In the genomic region with DNA sequence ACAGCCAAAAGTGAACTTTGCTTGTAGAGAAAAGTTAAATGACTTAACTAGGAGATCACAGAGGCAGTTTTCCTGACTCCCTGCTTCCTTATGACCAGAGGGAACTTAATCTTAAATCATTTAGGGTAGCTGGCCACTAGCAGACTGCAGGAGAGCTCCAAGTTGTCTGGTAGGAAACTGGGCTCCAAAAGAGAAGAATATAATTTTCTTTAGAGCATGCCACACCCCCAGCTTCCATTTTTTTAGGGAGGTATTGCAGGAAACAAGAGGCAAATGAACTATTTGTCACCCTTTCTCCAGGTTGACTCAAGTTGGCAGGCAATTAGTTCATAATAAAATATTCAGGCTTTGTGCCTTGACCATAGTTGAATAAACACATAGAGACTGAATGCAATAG, we compare ENCODE assay signal across 8 cellular contexts. TPM values are rescaled to one million over a fixed set of nuclear protein-coding genes. Genes with fewer than 3 reads are reported as not detected.
A peak's percentile ranks its signal among the peaks of the same experiment; 100 is the strongest.
DNase-seq lines count a peak whose midpoint lies in the region; ATAC-seq and TF ChIP-seq lines count a peak whose summit lies in the region.

No MANE protein-coding gene starts in this region.

- no peak for DNase-seq in CD4-positive, alpha-beta T cell
- peak; percentile 40 for DNase-seq in NCI-H69 (lab: John Stamatoyannopoulos, UW)
- peak; percentile 32 for DNase-seq in endodermal cell
- DNase-seq in GF-D8 (lab: John Stamatoyannopoulos, UW) = no peak
- DNase-seq in stimulated activated CD4-positive, alpha-beta T cell treated with anti-CD3 and anti-CD28 coated beads, Interleukin-1b, Interleukin-23, amount 100 ng/mL, for 48 hours = no peak

- H3K4me1 ChIP-seq in endodermal cell (ENCODE audit: control insufficient read depth, insufficient read depth, low read length) (no peaks in the 10 kb centered on the region), neuron (ENCODE audit: insufficient read depth, low read length) (peaks cover 11% of the 10 kb centered on the region)

- peaks cover 58% of the 10 kb centered on the region for H3K36me3 Mint-ChIP-seq in CD4-positive, alpha-beta T cell (ENCODE audit: low read depth)
- H3K36me3 Mint-ChIP-seq in endodermal cell (ENCODE audit: low read depth) = peaks cover 12% of the 10 kb centered on the region

- H3K9me3 Mint-ChIP-seq in CD4-positive, alpha-beta T cell = no peaks in the 10 kb centered on the region
- no peaks in the 10 kb centered on the region for H3K9me3 Mint-ChIP-seq in endodermal cell

- no peaks in the 10 kb centered on the region for H3K9me3 ChIP-seq in CD4-positive, alpha-beta T cell (ENCODE audit: control insufficient read depth, low read length)
- H3K9me3 ChIP-seq in endodermal cell (ENCODE audit: control insufficient read depth, low read length) = no peaks in the 10 kb centered on the region
- H3K9me3 ChIP-seq in neuron (ENCODE audit: low read length) = no peaks in the 10 kb centered on the region

- peak overlapping the region; percentile 54 for H3K27ac ChIP-seq in CD4-positive, alpha-beta T cell (ENCODE audit: low read depth, low read length)
- H3K27ac ChIP-seq in endodermal cell (ENCODE audit: low read depth, low read length) = no peak overlapping the region

- peak overlapping the region; percentile 98 for H3K4me3 Mint-ChIP-seq in CD4-positive, alpha-beta T cell
- H3K4me3 Mint-ChIP-seq in endodermal cell = peak overlapping the region; percentile 96

- peak overlapping the region; percentile 99 for H3K4me3 ChIP-seq in endodermal cell (ENCODE audit: low read length)
- peak overlapping the region; percentile 74 for H3K4me3 ChIP-seq in neuron (ENCODE audit: low read length)

- H3K36me3 ChIP-seq in endodermal cell (ENCODE audit: control insufficient read depth, insufficient read depth, low read length) (peaks cover 10% of the 10 kb centered on the region), neuron (ENCODE audit: insufficient read depth, low read length) (peaks cover 20% of the 10 kb centered on the region)

- no peaks in the 10 kb centered on the region for H3K27me3 Mint-ChIP-seq in CD4-positive, alpha-beta T cell
- H3K27me3 Mint-ChIP-seq in endodermal cell (ENCODE audit: insufficient read depth) = no peaks in the 10 kb centered on the region

- POLR2A ChIA-PET in CD4-positive, alpha-beta T cell (lab: Charles Lee) = no interaction called here

- intact Hi-C loops in CD4-positive, alpha-beta T cell (cut with DNase I, micrococcal nuclease) = no loop called here

- peak overlapping the region; percentile 81 for H3K9ac ChIP-seq in endodermal cell (ENCODE audit: extremely low read depth, low read length, poor library complexity, severe bottlenecking)

- no peak for ATAC-seq in CD4-positive, alpha-beta T cell (ENCODE audit: poor library complexity)
- no peak for ATAC-seq in GM21737 (IDR thresholded peaks at IDR 0.05; ENCODE audit: unreplicated experiment)
- no peak for ATAC-seq in HG03460 (IDR thresholded peaks at IDR 0.05; ENCODE audit: unreplicated experiment)

- peak overlapping the region; percentile 57 for H2AFZ ChIP-seq in neuron (ENCODE audit: low read depth, low read length)

- H3K27ac Mint-ChIP-seq in CD4-positive, alpha-beta T cell = peak overlapping the region; percentile 98
- peak overlapping the region; percentile 95 for H3K27ac Mint-ChIP-seq in endodermal cell

- peaks cover 77% of the 10 kb centered on the region for H3K4me1 Mint-ChIP-seq in CD4-positive, alpha-beta T cell (ENCODE audit: low read depth)
- H3K4me1 Mint-ChIP-seq in endodermal cell = peaks cover 16% of the 10 kb centered on the region

- H3K27me3 ChIP-seq in CD4-positive, alpha-beta T cell (ENCODE audit: control insufficient read depth, insufficient read depth, low read length) = no peaks in the 10 kb centered on the region
- H3K27me3 ChIP-seq in endodermal cell (ENCODE audit: control insufficient read depth, insufficient read depth, low read length, poor library complexity, severe bottlenecking) (no peaks in the 10 kb centered on the region), neuron (ENCODE audit: insufficient read depth, low read length) (no peaks in the 10 kb centered on the region)

- CTCF ChIA-PET in CD4-positive, alpha-beta T cell (lab: Charles Lee) = no interaction called here

- TF ChIP-seq CTCF in CD4-positive, alpha-beta T cell (IDR thresholded peaks at IDR 0.05) = no peak
- TF ChIP-seq CTCF in endodermal cell (conservative IDR thresholded peaks at IDR 0.05) = no peak

RNA-seq across cellular contexts. Expression of a gene that starts 2.6 kb away (rescaled TPM):
- 1 to 10 TPM; 3.5 to 4.4 TPM for total RNA-seq in CD4-positive, alpha-beta T cell
- 10 to 100 TPM; 17.1 to 20.4 TPM for total RNA-seq in endodermal cell
- 10.7 TPM for polyA plus RNA-seq in endodermal cell (2013, experiment 1 of 2)
- polyA plus RNA-seq in endodermal cell (2013, experiment 2 of 2) = 13.1 TPM

RNA-seq across cellular contexts. Expression of a gene that starts 2.9 kb away (rescaled TPM):
- 1 to 10 TPM; 3.4 to 5.3 TPM for total RNA-seq in CD4-positive, alpha-beta T cell
- total RNA-seq in endodermal cell = 10 to 100 TPM; 17.7 to 24.4 TPM
- 24.4 TPM for polyA plus RNA-seq in endodermal cell (2013, experiment 1 of 2)
- polyA plus RNA-seq in endodermal cell (2013, experiment 2 of 2) = 29.5 TPM

Comparison
In these comparisons a context has a peak if more than half of its experiments do, and no peak if none do; other contexts are left out.
1. DNase-seq: peak in NCI-H69 (single experiment) and endodermal cell (single experiment); none in CD4-positive, alpha-beta T cell (0 of 10), GF-D8 (single experiment) and stimulated activated CD4-positive, alpha-beta T cell treated with anti-CD3 and anti-CD28 coated beads, Interleukin-1b, Interleukin-23, amount 100 ng/mL, for 48 hours (single experiment).